In the genomic region with DNA sequence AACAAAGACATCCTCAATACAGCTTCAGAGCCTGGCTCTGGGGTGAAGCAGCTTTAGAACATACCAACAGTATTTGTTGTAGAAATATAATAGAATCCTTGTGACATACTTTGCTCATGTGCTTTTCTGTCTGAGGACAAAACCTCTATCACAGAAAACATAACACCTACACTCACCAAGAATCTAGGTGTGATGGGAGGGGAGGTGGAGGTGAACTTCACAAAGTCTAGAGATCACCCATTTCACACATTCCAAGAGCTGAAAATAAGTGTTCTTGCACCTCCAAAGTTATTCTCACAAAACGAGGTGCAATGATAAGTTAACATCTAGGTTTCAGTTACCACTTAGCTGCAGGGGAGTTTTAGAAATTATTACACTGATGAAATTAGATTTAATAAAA, we compare ENCODE assay signal across 28 cellular contexts.
"Had no signal": no experiment of that assay in that cellular context is flagged by ENCODE, and none has a peak within 500 bp of the region (broad histone marks: within the 10 kb centered on the region; RNA-seq: fewer than 3 reads in every experiment).

No MANE protein-coding gene starts in this region.

- H3K4me1 Mint-ChIP-seq: nephron had no signal

- H2AFZ ChIP-seq: hepatocyte had no signal

- H3K27ac ChIP-seq: hepatocyte, left lung, lower lobe of right lung, pancreas, prostate gland, skin epidermis, suprapubic skin, thoracic aorta, tibial artery, upper lobe of right lung had no signal

- H3K4me1 ChIP-seq: left lung, lower lobe of right lung, pancreas, prostate gland, suprapubic skin, tibial artery, upper lobe of right lung had no signal

- H3K9me3 ChIP-seq: lower lobe of right lung, pancreas, prostate gland, suprapubic skin, thoracic aorta, tibial artery, upper lobe of right lung had no signal

- DNase-seq: kidney glomerular epithelial cell; left cardiac atrium; left lung; lower lobe of right lung; mammary epithelial cell; mesenchymal stem cell; nucleus accumbens; pancreas; posterior cingulate gyrus; retina; right cardiac atrium; stimulated activated CD4-positive, alpha-beta T cell treated with anti-CD3 and anti-CD28 coated beads, Interleukin-12 subunit alpha, Interleukin-12 subunit beta, amount 100 ng/mL, for 4 hours; stimulated activated CD4-positive, alpha-beta T cell treated with anti-CD3 and anti-CD28 coated beads, Interleukin-15, amount 100 ng/mL, for 24 hours; stimulated activated CD4-positive, alpha-beta T cell treated with anti-CD3 and anti-CD28 coated beads, Interleukin-2, amount 100 ng/mL, for 24 hours; stimulated activated CD4-positive, alpha-beta T cell treated with anti-CD3 and anti-CD28 coated beads, Interleukin-4, amount 100 ng/mL, for 1 hour; stimulated activated naive CD4-positive, alpha-beta T cell; tibial artery; trophoblast cell; upper lobe of right lung had no signal

- H3K4me3 Mint-ChIP-seq: nephron; neural crest cell; stimulated activated naive CD8-positive, alpha-beta T cell treated with anti-CD3 and anti-CD28 coated beads, Interleukin-15, Interleukin-2, amounts not matched to agents 100 ng/mL and 50 ng/mL, for 24 hours had no signal

- H3K79me2 ChIP-seq: hepatocyte had no signal

- H3K4me3 ChIP-seq: hepatocyte, left lung, lower lobe of right lung, pancreas, prostate gland, skin epidermis, suprapubic skin, thoracic aorta, tibial artery, upper lobe of right lung had no signal

- H3K36me3 ChIP-seq: left lung, lower lobe of right lung, pancreas, prostate gland, suprapubic skin, thoracic aorta, tibial artery, upper lobe of right lung had no signal

- H3K27me3 Mint-ChIP-seq: stimulated activated naive CD8-positive, alpha-beta T cell treated with anti-CD3 and anti-CD28 coated beads, Interleukin-15, Interleukin-2, amounts not matched to agents 100 ng/mL and 50 ng/mL, for 24 hours had no signal

- H3K4me2 ChIP-seq: hepatocyte had no signal

- H3K27me3 ChIP-seq: hepatocyte, left lung, pancreas, suprapubic skin, tibial artery, upper lobe of right lung had no signal

- H3K27ac Mint-ChIP-seq: nephron; stimulated activated naive CD8-positive, alpha-beta T cell treated with anti-CD3 and anti-CD28 coated beads, Interleukin-15, Interleukin-2, amounts not matched to agents 100 ng/mL and 50 ng/mL, for 24 hours had no signal

- ATAC-seq: left cardiac atrium, left lung, lower lobe of right lung, pancreas, right cardiac atrium, sciatic nerve, upper lobe of right lung had no signal
